9 cellular contexts compared by ENCODE assay signal in genomic region chr10:103192451-103193106, GRCh38. TPM values are rescaled to one million over a fixed set of nuclear protein-coding genes. Genes with fewer than 3 reads are reported as not detected.
DNase-seq lines count a peak whose midpoint lies in the region; ATAC-seq and TF ChIP-seq lines count a peak whose summit lies in the region.
"Had no signal": no experiment of that assay in that cellular context is flagged by ENCODE, and none has a peak within 500 bp of the region (broad histone marks: within the 10 kb centered on the region; RNA-seq: fewer than 3 reads in every experiment).

No MANE protein-coding gene starts in this region.

- intact Hi-C loops in activated CD8-positive, alpha-beta T cell treated with anti-CD3 and anti-CD28 coated beads for 36 hours (cut with micrococcal nuclease), result no loop called here

- peaks cover 1% of the 10 kb centered on the region for H3K27me3 Mint-ChIP-seq in activated CD8-positive, alpha-beta T cell treated with anti-CD3 and anti-CD28 coated beads for 36 hours
- no peaks in the 10 kb centered on the region for H3K27me3 Mint-ChIP-seq in memory B cell

- ATAC-seq in GM18873 (IDR thresholded peaks at IDR 0.05; ENCODE audit: low FRiP score, unreplicated experiment), result peak; percentile 51
- peak; percentile 43 for ATAC-seq in HG03103 (IDR thresholded peaks at IDR 0.05; ENCODE audit: low read depth, unreplicated experiment)
- peak; percentile 52 for ATAC-seq in activated CD8-positive, alpha-beta T cell treated with anti-CD3 and anti-CD28 coated beads for 36 hours
- ATAC-seq in memory B cell (ENCODE audit: low read depth), result peak; percentile 50

- H3K36me3 Mint-ChIP-seq in activated CD8-positive, alpha-beta T cell treated with anti-CD3 and anti-CD28 coated beads for 36 hours (ENCODE audit: low read depth), result peaks cover 16% of the 10 kb centered on the region
- H3K36me3 Mint-ChIP-seq in memory B cell, result peaks cover 5% of the 10 kb centered on the region

- peaks cover 13% of the 10 kb centered on the region for H3K4me1 ChIP-seq in effector memory CD4-positive, alpha-beta T cell (ENCODE audit: control insufficient read depth, insufficient read depth, low read length, poor library complexity, severe bottlenecking)

- TF ChIP-seq CTCF in AG09309 (IDR thresholded peaks at IDR 0.05; ENCODE audit: control insufficient read depth, insufficient read depth, low read depth, low read length, missing control alignments), result no peak
- no peak for TF ChIP-seq CTCF in activated CD8-positive, alpha-beta T cell treated with anti-CD3 and anti-CD28 coated beads for 36 hours (IDR thresholded peaks at IDR 0.05)

- H3K4me1 Mint-ChIP-seq in activated CD8-positive, alpha-beta T cell treated with anti-CD3 and anti-CD28 coated beads for 36 hours (ENCODE audit: low read depth), result peaks cover 36% of the 10 kb centered on the region
- peaks cover 26% of the 10 kb centered on the region for H3K4me1 Mint-ChIP-seq in memory B cell

- peak overlapping the region; percentile 77 for H3K4me3 ChIP-seq in AG09309 (ENCODE audit: control insufficient read depth, low read depth, low read length)
- H3K4me3 ChIP-seq in effector memory CD4-positive, alpha-beta T cell (ENCODE audit: insufficient read depth, low read depth, low read length, poor library complexity, severe bottlenecking), result peak overlapping the region; percentile 98

- no peaks in the 10 kb centered on the region for H3K9me3 Mint-ChIP-seq in activated CD8-positive, alpha-beta T cell treated with anti-CD3 and anti-CD28 coated beads for 36 hours
- H3K9me3 Mint-ChIP-seq in memory B cell, result no peaks in the 10 kb centered on the region

- H3K9me3 ChIP-seq in effector memory CD4-positive, alpha-beta T cell (ENCODE audit: control insufficient read depth, low read length), result no peaks in the 10 kb centered on the region

- peak overlapping the region; percentile 70 for H3K27ac ChIP-seq in effector memory CD4-positive, alpha-beta T cell (ENCODE audit: insufficient read depth, low read length, poor library complexity, severe bottlenecking)

- POLR2A ChIA-PET in activated CD8-positive, alpha-beta T cell treated with anti-CD3 and anti-CD28 coated beads for 36 hours (lab: Charles Lee), result interaction anchor here (0.6 to 3.6 kb wide), 10 partner anchors 10 to 528 kb away, joined by 3 to 30 read pairs (median 4); no protein-coding TSS in a partner anchor

- H3K27ac Mint-ChIP-seq in activated CD8-positive, alpha-beta T cell treated with anti-CD3 and anti-CD28 coated beads for 36 hours, result peak overlapping the region; percentile 99
- H3K27ac Mint-ChIP-seq in memory B cell, result peak overlapping the region; percentile 99

- peak overlapping the region; percentile 97 for H3K4me3 Mint-ChIP-seq in activated CD8-positive, alpha-beta T cell treated with anti-CD3 and anti-CD28 coated beads for 36 hours
- peak overlapping the region; percentile 100 for H3K4me3 Mint-ChIP-seq in memory B cell

- no peaks in the 10 kb centered on the region for H3K27me3 ChIP-seq in effector memory CD4-positive, alpha-beta T cell (replicated peaks; ENCODE audit: control insufficient read depth, insufficient read depth, low read length, poor library complexity, severe bottlenecking)

- DNase-seq in AG09309 (ENCODE audit: low read depth) (no peak), NCI-H82 treated with DMSO at 0.1 percent for 48 hours (lab: John Stamatoyannopoulos, UW; ENCODE audit: unreplicated experiment) (peak; percentile 10), memory B cell (ENCODE audit: low spot score in 2 of 2) (peak; percentile 35 to 51)
- DNase-seq in activated CD8-positive, alpha-beta T cell treated with anti-CD3 and anti-CD28 coated beads for 36 hours, result peak; percentile 84
- DNase-seq in effector memory CD4-positive, alpha-beta T cell, result peak; percentile 6 to 27 (median 23)
- peak; percentile 24 for DNase-seq in stimulated activated CD8-positive, alpha-beta memory T cell treated with anti-CD3 and anti-CD28 coated beads, Interleukin-12 subunit alpha, Interleukin-12 subunit beta, amount 100 ng/mL, for 1 hour (ENCODE audit: low read depth)

- CTCF ChIA-PET in activated CD8-positive, alpha-beta T cell treated with anti-CD3 and anti-CD28 coated beads for 36 hours (lab: Charles Lee), result interaction anchor here (0.6 to 2.6 kb wide), 8 partner anchors 10 to 275 kb away, joined by 3 to 11 read pairs (median 5); partner anchors contain the start of genes CNNM2, INA and RPEL1

- H3K36me3 ChIP-seq in effector memory CD4-positive, alpha-beta T cell (ENCODE audit: control insufficient read depth, insufficient read depth, low read length), result no peaks in the 10 kb centered on the region

RNA-seq across cellular contexts. Expression of gene NT5C2, which starts 0.5 kb away (rescaled TPM):
- 10 to 100 TPM; 39.1 to 43.0 TPM for total RNA-seq in activated CD8-positive, alpha-beta T cell treated with anti-CD3 and anti-CD28 coated beads for 36 hours

RNA-seq across cellular contexts. Expression of gene RPEL1, which starts 53.1 kb away (rescaled TPM):
- not detected for total RNA-seq in activated CD8-positive, alpha-beta T cell treated with anti-CD3 and anti-CD28 coated beads for 36 hours
- total RNA-seq: T-helper 2 cell treated with Interferon-gamma antibody and Interleukin-4, amounts not matched to agents 100 ng/mL and 5 ng/mL, for 36 hours had no signal
